27 cellular contexts compared by ENCODE assay signal in genomic region chr7:26724795-26725194, GRCh38.
"Had no signal": no experiment of that assay in that cellular context is flagged by ENCODE, and none has a peak within 500 bp of the region (broad histone marks: within the 10 kb centered on the region; RNA-seq: fewer than 3 reads in every experiment).

No MANE protein-coding gene starts in this region.

- H3K27me3 ChIP-seq: adrenal gland, body of pancreas, esophagus squamous epithelium, gastrocnemius medialis had no signal

- ATAC-seq: activated CD4-positive, alpha-beta T cell treated with anti-CD3 and anti-CD28 coated beads for 36 hours; activated T-cell treated with anti-CD3 and anti-CD28 coated beads, Interleukin-2, amount 50 U/mL, for 4 hours; activated T-helper 17 cell treated with anti-CD3 and anti-CD28 coated beads, Interleukin-2, amount 50 U/mL, for 72 hours; body of pancreas; gastrocnemius medialis; heart left ventricle had no signal

- H3K4me3 ChIP-seq: adrenal gland, body of pancreas, esophagus squamous epithelium, gastrocnemius medialis, heart left ventricle had no signal

- H3K4me1 ChIP-seq: body of pancreas, esophagus squamous epithelium, gastrocnemius medialis had no signal

- H3K9me3 ChIP-seq: adrenal gland, body of pancreas, esophagus squamous epithelium, gastrocnemius medialis, heart left ventricle had no signal

- DNase-seq: activated CD4-positive, alpha-beta memory T cell treated with anti-CD3 and anti-CD28 coated beads, Interleukin-2, amount 10 ng/mL, durations not matched to agents 7 days and 5 days; activated CD4-positive, alpha-beta T cell treated with anti-CD3 and anti-CD28 coated beads for 36 hours; activated CD4-positive, alpha-beta T cell treated with anti-CD3 and anti-CD28 coated beads, Interleukin-2, amount 10 ng/mL, durations not matched to agents 7 days and 5 days; activated CD4-positive, alpha-beta T cell treated with anti-CD3 and anti-CD28 coated beads, Interleukin-2, amount 50 U/mL, for 4 hours; activated CD4-positive, CD25-positive, alpha-beta regulatory T cell; activated CD4-positive, CD25-positive, alpha-beta regulatory T cell treated with anti-CD3 and anti-CD28 coated beads, Interleukin-2, amount 50 U/mL, for 72 hours; activated effector memory CD4-positive, alpha-beta T cell treated with Interleukin-2 at 50 U/mL for 16 hours; activated gamma-delta T cell treated with Interleukin-2 at 50 U/mL for 16 hours; activated naive CD4-positive, alpha-beta T cell treated with anti-CD3 and anti-CD28 coated beads, Interleukin-2, amount 50 U/mL, for 16 hours; activated naive CD4-positive, alpha-beta T cell treated with Interleukin-2 at 50 U/mL for 16 hours; activated T-cell treated with anti-CD3 and anti-CD28 coated beads, Interleukin-2, amount 50 U/mL, for 4 hours; adrenal gland; amygdala; aorta; body of pancreas; caudate nucleus; cortex of kidney; effector CD8-positive, alpha-beta T cell; esophagus squamous epithelium; foreskin fibroblast; gastrocnemius medialis; glutamatergic neuron; heart left ventricle; hypothalamus; T-helper 2 cell had no signal

- H3K36me3 ChIP-seq: adrenal gland, gastrocnemius medialis had no signal

- H3K27ac ChIP-seq: adrenal gland, body of pancreas, epithelial cell of prostate, esophagus squamous epithelium, gastrocnemius medialis, heart left ventricle had no signal
